In genomic region chr1:25748531-25749205, GRCh38 we compare ENCODE assay signal across 15 cellular contexts. TPM values are rescaled to one million over a fixed set of nuclear protein-coding genes. Genes with fewer than 3 reads are reported as not detected.
DNase-seq lines count a peak whose midpoint lies in the region; ATAC-seq and TF ChIP-seq lines count a peak whose summit lies in the region.
"Had no signal": no experiment of that assay in that cellular context is flagged by ENCODE, and none has a peak within 500 bp of the region (broad histone marks: within the 10 kb centered on the region; RNA-seq: fewer than 3 reads in every experiment).

No MANE protein-coding gene starts in this region.

- DNase-seq in NCI-H2171 treated with DMSO at 0.1 percent for 48 hours (lab: John Stamatoyannopoulos, UW) = peak; percentile 74
- peak; percentile 9 for DNase-seq in MCF 10A (ENCODE audit: unreplicated experiment)
- no peak for DNase-seq in mesothelial cell of epicardium (ENCODE audit: low spot score in 2 of 2, unreplicated experiment in 2 of 2)
- no peak for DNase-seq in SW480 (ENCODE audit: low spot score)
- DNase-seq: activated CD4-positive, alpha-beta T cell treated with anti-CD3 and anti-CD28 coated beads for 4 hours; kidney; NCI-H1694; NK-92 treated with Interleukin-12 subunit alpha and Interleukin-12 subunit beta, amount 100 ng/mL, for 24 hours; SHP77 had no signal

- H3K27ac ChIP-seq in HEK293 (ENCODE audit: extremely low read depth, low read depth, low read length) = no peak overlapping the region
- H3K27ac ChIP-seq: cardiac muscle cell had no signal

- H3K4me1 Mint-ChIP-seq in MCF 10A (ENCODE audit: insufficient read depth, unreplicated experiment) = peaks cover 6% of the 10 kb centered on the region
- peaks cover 15% of the 10 kb centered on the region for H3K4me1 Mint-ChIP-seq in mesothelial cell of epicardium

- no peak overlapping the region for H3K4me3 ChIP-seq in HEK293 (ENCODE audit: low read depth, low read length)
- H3K4me3 ChIP-seq: cardiac muscle cell had no signal

- H3K36me3 ChIP-seq in HEK293 (ENCODE audit: control insufficient read depth in 2 of 2, insufficient read depth in 1 of 2, low read length in 2 of 2) = no peaks in the 10 kb centered on the region

- H3K27ac Mint-ChIP-seq in MCF 10A (ENCODE audit: low read depth, unreplicated experiment) = peak overlapping the region; percentile 92
- peak overlapping the region; percentile 71 for H3K27ac Mint-ChIP-seq in mesothelial cell of epicardium
- H3K27ac Mint-ChIP-seq: type B pancreatic cell had no signal

- POLR2A ChIA-PET in HEK293 (lab: Yijun Ruan, JAX) = no interaction called here
- POLR2A ChIA-PET in MCF 10A (lab: Yijun Ruan, JAX) = interaction anchor here (0.6 to 1.4 kb wide), 6 partner anchors 10 to 757 kb away, joined by 3 to 4 read pairs (median 3); no protein-coding TSS in a partner anchor

- H3K4me3 Mint-ChIP-seq in MCF 10A (ENCODE audit: unreplicated experiment) (no peak overlapping the region), mesothelial cell of epicardium (no peak overlapping the region)
- H3K4me3 Mint-ChIP-seq: activated naive CD4-positive, alpha-beta T cell treated with anti-CD3 and anti-CD28 coated beads, Interleukin-2, amount 50 U/mL, for 24 hours; type B pancreatic cell had no signal

- no peaks in the 10 kb centered on the region for H3K36me3 Mint-ChIP-seq in MCF 10A (ENCODE audit: insufficient read depth, unreplicated experiment)
- H3K36me3 Mint-ChIP-seq in mesothelial cell of epicardium = no peaks in the 10 kb centered on the region
- H3K36me3 Mint-ChIP-seq: type B pancreatic cell had no signal

- no peaks in the 10 kb centered on the region for H3K9me3 ChIP-seq in HEK293 (ENCODE audit: control insufficient read depth, insufficient read depth, low read depth, low read length)

- intact Hi-C loops in MCF 10A (cut with micrococcal nuclease) = no loop called here

- BruUV-seq in MCF 10A (replicated peaks; lab: Mats Ljungman, UMichigan) = no TSS peak

- H3K27me3 Mint-ChIP-seq in MCF 10A (ENCODE audit: insufficient read depth, unreplicated experiment) (peaks cover 13% of the 10 kb centered on the region), mesothelial cell of epicardium (ENCODE audit: low read depth) (peaks cover 13% of the 10 kb centered on the region)
- H3K27me3 Mint-ChIP-seq: activated naive CD4-positive, alpha-beta T cell treated with anti-CD3 and anti-CD28 coated beads, Interleukin-2, amount 50 U/mL, for 24 hours had no signal

- no peaks in the 10 kb centered on the region for H3K4me1 ChIP-seq in HEK293 (ENCODE audit: control insufficient read depth, insufficient read depth, low read length)

- no peak for TF ChIP-seq CTCF in HEK293 (tag by site-specific recombination; IDR thresholded peaks at IDR 0.05)
- TF ChIP-seq CTCF in MCF 10A (IDR thresholded peaks at IDR 0.05; ENCODE audit: unreplicated experiment) = no peak
- no peak for TF ChIP-seq CTCF in mesothelial cell of epicardium (IDR thresholded peaks at IDR 0.05; ENCODE audit: unreplicated experiment)

- ATAC-seq in HG02763 (IDR thresholded peaks at IDR 0.05; ENCODE audit: unreplicated experiment) (no peak), GM19328 (IDR thresholded peaks at IDR 0.05; ENCODE audit: unreplicated experiment) (no peak)

- no peaks in the 10 kb centered on the region for H3K9me3 Mint-ChIP-seq in MCF 10A (ENCODE audit: unreplicated experiment)
- no peaks in the 10 kb centered on the region for H3K9me3 Mint-ChIP-seq in mesothelial cell of epicardium
- H3K9me3 Mint-ChIP-seq: activated naive CD4-positive, alpha-beta T cell treated with anti-CD3 and anti-CD28 coated beads, Interleukin-2, amount 50 U/mL, for 24 hours; type B pancreatic cell had no signal

- CTCF ChIA-PET in HEK293 (lab: Yijun Ruan, JAX) (interaction anchor here (0.6 kb wide), 1 partner anchor 66 kb away, joined by 4 read pairs; no protein-coding TSS in a partner anchor), MCF 10A (lab: Yijun Ruan, JAX) (interaction anchor here (1.6 kb wide), 1 partner anchor 52 kb away, joined by 4 read pairs; no protein-coding TSS in a partner anchor)

TF ChIP-seq in HEK293, 187 proteins besides CTCF, POLR2A, EP300 and RAD21:
- TF ChIP-seq ZIC2 (tag by site-specific recombination; IDR thresholded peaks at IDR 0.05) (peak; percentile 16; the same call in 1 of the 2 replicates), PRDM4 (tag by site-specific recombination; IDR thresholded peaks at IDR 0.05) (peak; percentile 87), ZNF600 (tag by site-specific recombination; IDR thresholded peaks at IDR 0.05) (0 out of 2 replicates have a peak, but pooled peaks have one; percentile 28)
- TF ChIP-seq, protein P1, sequence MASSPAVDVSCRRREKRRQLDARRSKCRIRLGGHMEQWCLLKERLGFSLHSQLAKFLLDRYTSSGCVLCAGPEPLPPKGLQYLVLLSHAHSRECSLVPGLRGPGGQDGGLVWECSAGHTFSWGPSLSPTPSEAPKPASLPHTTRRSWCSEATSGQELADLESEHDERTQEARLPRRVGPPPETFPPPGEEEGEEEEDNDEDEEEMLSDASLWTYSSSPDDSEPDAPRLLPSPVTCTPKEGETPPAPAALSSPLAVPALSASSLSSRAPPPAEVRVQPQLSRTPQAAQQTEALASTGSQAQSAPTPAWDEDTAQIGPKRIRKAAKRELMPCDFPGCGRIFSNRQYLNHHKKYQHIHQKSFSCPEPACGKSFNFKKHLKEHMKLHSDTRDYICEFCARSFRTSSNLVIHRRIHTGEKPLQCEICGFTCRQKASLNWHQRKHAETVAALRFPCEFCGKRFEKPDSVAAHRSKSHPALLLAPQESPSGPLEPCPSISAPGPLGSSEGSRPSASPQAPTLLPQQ (tag by site-specific recombination; IDR thresholded peaks at IDR 0.05) = no peak

RNA-seq across cellular contexts. Expression of gene SELENON, which starts 51.3 kb away (rescaled TPM):
- total RNA-seq in MCF 10A (2022) = 21.8 and 25.5 TPM in 2 replicates
- 71.6 to 74.1 TPM (median 72.8 TPM) in 3 replicates for total RNA-seq in mesothelial cell of epicardium

Comparison
In these comparisons a context has a peak if more than half of its experiments do, and no peak if none do; other contexts are left out.
1. DNase-seq: peak in NCI-H2171 treated with DMSO at 0.1 percent for 48 hours (single experiment) and MCF 10A (single experiment); none in mesothelial cell of epicardium (0 of 2) and SW480 (single experiment).